ENCODE assay signal across 13 cellular contexts in the genomic region with DNA sequence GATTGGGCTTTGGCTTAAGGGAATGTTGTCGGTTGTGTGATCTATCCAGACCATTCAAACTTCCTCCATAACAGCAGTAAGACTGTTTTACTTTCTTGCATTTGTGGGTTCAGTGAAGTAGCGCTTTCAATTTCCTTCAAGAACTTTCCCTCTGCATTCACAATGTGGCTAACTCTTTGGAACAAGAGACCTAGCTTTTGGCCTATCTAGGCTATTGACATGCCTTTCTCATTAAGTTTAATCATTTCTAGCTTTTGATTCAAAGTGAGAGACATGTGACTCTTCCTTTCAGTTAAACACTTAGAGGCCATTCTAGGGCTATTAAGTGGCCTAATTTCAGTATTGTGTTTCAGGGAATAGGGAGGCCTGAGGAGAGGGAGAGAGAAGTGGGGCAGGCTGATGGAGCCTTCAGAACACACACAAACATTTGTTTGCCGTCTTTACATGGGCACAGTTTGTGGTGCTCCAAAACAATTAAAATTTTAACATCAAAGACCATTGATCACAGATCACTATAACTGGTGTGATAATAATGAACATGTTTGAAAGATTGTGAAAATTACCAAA. TPM values are rescaled to one million over a fixed set of nuclear protein-coding genes. Genes with fewer than 3 reads are reported as not detected.
A peak's percentile ranks its signal among the peaks of the same experiment; 100 is the strongest.
DNase-seq lines count a peak whose midpoint lies in the region; ATAC-seq and FAIRE-seq lines count a peak whose summit lies in the region.
"Had no signal": no experiment of that assay in that cellular context is flagged by ENCODE, and none has a peak within 500 bp of the region (broad histone marks: within the 10 kb centered on the region; RNA-seq: fewer than 3 reads in every experiment).

No MANE protein-coding gene starts in this region.

- DNase-seq in GM18507 (ENCODE audit: extremely low spot score, insufficient read length, low read depth) (no peak), anterior cingulate cortex (lab: John Stamatoyannopoulos, UW) (no peak), DMS79 (lab: John Stamatoyannopoulos, UW) (no peak), amygdala (lab: John Stamatoyannopoulos, UW) (no peak)
- DNase-seq in activated naive CD8-positive, alpha-beta T cell treated with anti-CD3 and anti-CD28 coated beads, Interleukin-2, amount 10 ng/mL, durations not matched to agents 7 days and 5 days, result no peak
- no peak for DNase-seq in naive thymus-derived CD8-positive, alpha-beta T cell
- DNase-seq: activated effector memory CD4-positive, alpha-beta T cell treated with Interleukin-2 at 50 U/mL for 16 hours; hypothalamus; NCI-H82; stimulated activated CD4-positive, alpha-beta T cell treated with anti-CD3 and anti-CD28 coated beads, Interleukin-1b, Interleukin-23, amount 100 ng/mL, for 48 hours had no signal

- no peaks in the 10 kb centered on the region for H3K27me3 Mint-ChIP-seq in activated naive CD8-positive, alpha-beta T cell treated with anti-CD3 and anti-CD28 coated beads, Interleukin-2, amount 10 ng/mL, durations not matched to agents 7 days and 5 days
- no peaks in the 10 kb centered on the region for H3K27me3 Mint-ChIP-seq in naive thymus-derived CD8-positive, alpha-beta T cell

- peak overlapping the region; percentile 54 for H3K27ac Mint-ChIP-seq in activated naive CD8-positive, alpha-beta T cell treated with anti-CD3 and anti-CD28 coated beads, Interleukin-2, amount 10 ng/mL, durations not matched to agents 7 days and 5 days
- H3K27ac Mint-ChIP-seq in naive thymus-derived CD8-positive, alpha-beta T cell, result peak overlapping the region in 5 of 10 donors; percentile 3 to 74 (median 27)

- no peak overlapping the region for H3K4me3 Mint-ChIP-seq in activated naive CD8-positive, alpha-beta T cell treated with anti-CD3 and anti-CD28 coated beads, Interleukin-2, amount 10 ng/mL, durations not matched to agents 7 days and 5 days
- H3K4me3 Mint-ChIP-seq in naive thymus-derived CD8-positive, alpha-beta T cell, result no peak overlapping the region

- H3K36me3 Mint-ChIP-seq in activated naive CD8-positive, alpha-beta T cell treated with anti-CD3 and anti-CD28 coated beads, Interleukin-2, amount 10 ng/mL, durations not matched to agents 7 days and 5 days, result peaks cover 36% of the 10 kb centered on the region
- H3K36me3 Mint-ChIP-seq in naive thymus-derived CD8-positive, alpha-beta T cell, result peaks cover 0 to 64% (median 8%) of the 10 kb centered on the region in 3 donors

- POLR2A ChIA-PET in activated naive CD8-positive, alpha-beta T cell treated with anti-CD3 and anti-CD28 coated beads, Interleukin-2, amount 10 ng/mL, durations not matched to agents 7 days and 5 days (lab: Charles Lee), result interaction anchor here (0.7 kb wide), 1 partner anchor 60 kb away, joined by 4 read pairs; a partner anchor contains a TSS
- POLR2A ChIA-PET in naive thymus-derived CD8-positive, alpha-beta T cell (lab: Charles Lee), result interaction anchor here (1.0 to 3.0 kb wide), 4 partner anchors 11 to 127 kb away, joined by 3 to 34 read pairs (median 4); a partner anchor contains a TSS

- peaks cover 27% of the 10 kb centered on the region for H3K4me1 Mint-ChIP-seq in activated naive CD8-positive, alpha-beta T cell treated with anti-CD3 and anti-CD28 coated beads, Interleukin-2, amount 10 ng/mL, durations not matched to agents 7 days and 5 days
- peaks cover 9 to 14% (median 10%) of the 10 kb centered on the region in 4 donors for H3K4me1 Mint-ChIP-seq in naive thymus-derived CD8-positive, alpha-beta T cell

- H3K9me3 Mint-ChIP-seq in activated naive CD8-positive, alpha-beta T cell treated with anti-CD3 and anti-CD28 coated beads, Interleukin-2, amount 10 ng/mL, durations not matched to agents 7 days and 5 days, result no peaks in the 10 kb centered on the region
- H3K9me3 Mint-ChIP-seq in naive thymus-derived CD8-positive, alpha-beta T cell, result no peaks in the 10 kb centered on the region

- peak; percentile 66 for ATAC-seq in GM19395 (IDR thresholded peaks at IDR 0.05; ENCODE audit: unreplicated experiment)
- ATAC-seq in HG03025 (IDR thresholded peaks at IDR 0.05; ENCODE audit: low FRiP score, unreplicated experiment), result peak; percentile 46
- no peak for ATAC-seq in activated naive CD8-positive, alpha-beta T cell treated with anti-CD3 and anti-CD28 coated beads, Interleukin-2, amount 10 ng/mL, durations not matched to agents 7 days and 5 days (ENCODE audit: low read depth)
- no peak for ATAC-seq in naive thymus-derived CD8-positive, alpha-beta T cell

- FAIRE-seq in GM18507 (lab: Jason Lieb, UNC), result peak; percentile 92
- FAIRE-seq: K562 had no signal

RNA-seq across cellular contexts. Expression of a gene that starts 34.1 kb away (rescaled TPM):
- 100 to 1,000 TPM in 1 of 2 experiments, 10 to 100 TPM in 1; 97.1 to 103 TPM for total RNA-seq in activated naive CD8-positive, alpha-beta T cell treated with anti-CD3 and anti-CD28 coated beads, Interleukin-2, amount 10 ng/mL, durations not matched to agents 7 days and 5 days
- 10 to 100 TPM; 84.9 to 86.1 TPM for total RNA-seq in naive thymus-derived CD8-positive, alpha-beta T cell
- 100 to 1,000 TPM; 125 to 137 (median 136) TPM for polyA plus RNA-seq in naive thymus-derived CD8-positive, alpha-beta T cell

RNA-seq across cellular contexts. Expression of a gene that starts 59.0 kb away (rescaled TPM):
- 10 to 100 TPM; 50.8 to 51.7 TPM for total RNA-seq in activated naive CD8-positive, alpha-beta T cell treated with anti-CD3 and anti-CD28 coated beads, Interleukin-2, amount 10 ng/mL, durations not matched to agents 7 days and 5 days
- 10 to 100 TPM; 37.1 to 44.9 TPM for total RNA-seq in naive thymus-derived CD8-positive, alpha-beta T cell
- 10 to 100 TPM; 23.8 to 29.2 (median 24.3) TPM for polyA plus RNA-seq in naive thymus-derived CD8-positive, alpha-beta T cell

Comparison
In these comparisons a context has a peak if more than half of its experiments do, and no peak if none do; other contexts are left out.
1. ATAC-seq: peak in GM19395 (single experiment) and HG03025 (single experiment); none in activated naive CD8-positive, alpha-beta T cell treated with anti-CD3 and anti-CD28 coated beads, Interleukin-2, amount 10 ng/mL, durations not matched to agents 7 days and 5 days (single experiment) and naive thymus-derived CD8-positive, alpha-beta T cell (0 of 2).